In the genomic region with DNA sequence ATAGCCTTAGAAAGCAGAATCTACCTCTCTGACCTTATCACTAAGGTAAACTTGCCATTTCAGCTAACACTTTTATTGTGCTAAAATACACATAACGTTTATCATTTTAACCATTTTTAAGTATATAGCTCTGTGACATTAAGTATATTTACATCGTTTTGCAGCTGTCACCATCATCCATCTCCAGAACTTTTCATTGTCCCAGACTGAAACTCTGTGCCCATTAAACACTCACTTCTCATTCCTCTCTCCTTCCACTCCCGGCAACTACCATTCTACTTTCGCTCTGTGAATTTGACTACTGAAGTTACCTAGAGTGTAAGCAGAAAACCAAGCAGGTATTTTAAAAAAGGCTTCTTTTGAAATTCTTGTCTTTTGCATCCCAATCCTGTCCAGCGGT, we compare ENCODE assay signal across 10 cellular contexts. TPM values are rescaled to one million over a fixed set of nuclear protein-coding genes. Genes with fewer than 3 reads are reported as not detected.
A peak's percentile ranks its signal among the peaks of the same experiment; 100 is the strongest.
DNase-seq lines count a peak whose midpoint lies in the region; TF ChIP-seq lines count a peak whose summit lies in the region.
"Had no signal": no experiment of that assay in that cellular context is flagged by ENCODE, and none has a peak within 500 bp of the region (broad histone marks: within the 10 kb centered on the region; RNA-seq: fewer than 3 reads in every experiment).

No MANE protein-coding gene starts in this region.

- H4K20me1 ChIP-seq in OCI-LY7 (ENCODE audit: insufficient read depth, low read length) = no peaks in the 10 kb centered on the region

- H3K9me3 ChIP-seq in OCI-LY7 (ENCODE audit: low read length) = peaks cover 8% of the 10 kb centered on the region; the same call in 1 of the 2 replicates
- H3K9me3 ChIP-seq: uterus had no signal

- H3K27ac Mint-ChIP-seq in endothelial cell (ENCODE audit: unreplicated experiment) (peak overlapping the region; percentile 15), progenitor cell of endocrine pancreas (peak overlapping the region; percentile 30)

- intact Hi-C loops in OCI-LY7 (cut with micrococcal nuclease; ENCODE audit: unreplicated experiment) = loop anchor here (5.0 kb wide), 1 partner anchor 375 kb away; the partner anchor contains the start of gene SLC25A16

- CTCF ChIA-PET in OCI-LY7 (lab: Charles Lee; ENCODE audit: unreplicated experiment) = no interaction called here

- H3K4me2 ChIP-seq in OCI-LY7 (ENCODE audit: low read length) = peak overlapping the region; percentile 75

- no peak overlapping the region for H3K27ac ChIP-seq in OCI-LY7 (ENCODE audit: low read depth, low read length, poor library complexity, severe bottlenecking)

- POLR2A ChIA-PET in OCI-LY7 (lab: Charles Lee) = interaction anchor here (0.7 to 1.5 kb wide), 7 partner anchors 12 to 567 kb away, joined by 3 to 8 read pairs (median 5); no protein-coding TSS in a partner anchor

- peaks cover 21% of the 10 kb centered on the region for H3K4me1 ChIP-seq in OCI-LY7 (ENCODE audit: insufficient read depth, low read length, poor library complexity, severe bottlenecking)

- H3K4me3 Mint-ChIP-seq in endothelial cell (ENCODE audit: unreplicated experiment) (peak overlapping the region; percentile 44), progenitor cell of endocrine pancreas (ENCODE audit: low read depth) (peak overlapping the region; percentile 90)

- H3K4me1 Mint-ChIP-seq in endothelial cell (ENCODE audit: unreplicated experiment) = peaks cover 19% of the 10 kb centered on the region
- peaks cover 20% of the 10 kb centered on the region for H3K4me1 Mint-ChIP-seq in progenitor cell of endocrine pancreas (ENCODE audit: low read depth)

- H3K36me3 ChIP-seq in OCI-LY7 (ENCODE audit: insufficient read depth, low read length) = peaks cover 27% of the 10 kb centered on the region
- H3K36me3 ChIP-seq: uterus had no signal

- H3K27me3 Mint-ChIP-seq in endothelial cell (ENCODE audit: unreplicated experiment) (peaks cover 1% of the 10 kb centered on the region), progenitor cell of endocrine pancreas (no peaks in the 10 kb centered on the region)

- H3K9me2 ChIP-seq in OCI-LY7 (ENCODE audit: insufficient read depth, low read length) = no peaks in the 10 kb centered on the region

- H3K79me2 ChIP-seq in OCI-LY7 (ENCODE audit: insufficient read depth, low read depth, low read length) = peaks cover 38% of the 10 kb centered on the region

- H3K4me3 ChIP-seq in GM12864 (ENCODE audit: low read depth, low read length) (peak overlapping the region; percentile 84), OCI-LY7 (ENCODE audit: low read depth, low read length, poor library complexity, severe bottlenecking) (peak overlapping the region; percentile 88)

- DNase-seq in GM12864 (ENCODE audit: low read depth) = no peak
- DNase-seq in OCI-LY7 (ENCODE audit: low spot score) = no peak
- no peak for DNase-seq in endothelial cell (ENCODE audit: low spot score)
- DNase-seq in progenitor cell of endocrine pancreas (ENCODE audit: low spot score, unreplicated experiment) = no peak
- DNase-seq in activated gamma-delta T cell (lab: John Stamatoyannopoulos, UW) = no peak
- no peak for DNase-seq in NCI-H2227 treated with DMSO at 0.1 percent for 48 hours (lab: John Stamatoyannopoulos, UW)
- DNase-seq in C1 segment of cervical spinal cord (lab: John Stamatoyannopoulos, UW) = no peak
- DNase-seq in foreskin melanocyte = no peak
- DNase-seq: posterior cingulate gyrus, uterus had no signal

- TF ChIP-seq CTCF in GM12864 (IDR thresholded peaks at IDR 0.05; ENCODE audit: low read depth, low read length, missing control alignments) (no peak), OCI-LY7 (conservative IDR thresholded peaks at IDR 0.05; ENCODE audit: low read length) (no peak), endothelial cell (IDR thresholded peaks at IDR 0.05; ENCODE audit: unreplicated experiment) (no peak), progenitor cell of endocrine pancreas (IDR thresholded peaks at IDR 0.05; ENCODE audit: unreplicated experiment) (no peak)

- BruUV-seq in OCI-LY7 (replicated peaks; lab: Mats Ljungman, UMichigan) = no TSS peak

- H2AFZ ChIP-seq in OCI-LY7 (ENCODE audit: low read length) = no peak overlapping the region

- H3K36me3 Mint-ChIP-seq in endothelial cell (ENCODE audit: low read depth, unreplicated experiment) (peaks cover 6% of the 10 kb centered on the region), progenitor cell of endocrine pancreas (ENCODE audit: insufficient read depth) (peaks cover 11% of the 10 kb centered on the region)

- H3K9me3 Mint-ChIP-seq in endothelial cell (ENCODE audit: unreplicated experiment) = no peaks in the 10 kb centered on the region
- no peaks in the 10 kb centered on the region for H3K9me3 Mint-ChIP-seq in progenitor cell of endocrine pancreas (ENCODE audit: low read depth)

RNA-seq across cellular contexts. Expression of gene DDX50, which starts 1.3 kb away (rescaled TPM):
- total RNA-seq in OCI-LY7 (2014; rRNA removed; shearing (Covaris generic)) = 29.0 and 31.1 TPM in 2 replicates
- total RNA-seq in OCI-LY7 (2022) (49.1 and 51.3 TPM in 2 replicates), endothelial cell (ENCODE audit: unreplicated experiment) (35.2 TPM), progenitor cell of endocrine pancreas (42.3 and 45.3 TPM in 2 replicates)

RNA-seq across cellular contexts. Expression of gene DDX21, which starts 53.6 kb away (rescaled TPM):
- 107 and 133 TPM in 2 replicates for total RNA-seq in OCI-LY7 (2014; rRNA removed; shearing (Covaris generic))
- 135 and 159 TPM in 2 replicates for total RNA-seq in OCI-LY7 (2022)
- 38.5 TPM for total RNA-seq in endothelial cell (ENCODE audit: unreplicated experiment)
- 38.2 and 45.6 TPM in 2 replicates for total RNA-seq in progenitor cell of endocrine pancreas
